In genomic region chr16:72743011-72743761, GRCh38 we compare ENCODE assay signal across 12 cellular contexts.
DNase-seq lines count a peak whose midpoint lies in the region; ATAC-seq and TF ChIP-seq lines count a peak whose summit lies in the region.
"Had no signal": no experiment of that assay in that cellular context is flagged by ENCODE, and none has a peak within 500 bp of the region (broad histone marks: within the 10 kb centered on the region; RNA-seq: fewer than 3 reads in every experiment).

No MANE protein-coding gene starts in this region.

- no peak overlapping the region for H3K27ac ChIP-seq in caudate nucleus (ENCODE audit: low read depth, low read length)
- H3K27ac ChIP-seq: GM23248 had no signal

- CTCF ChIA-PET in HEK293T (lab: Yijun Ruan, JAX), result no interaction called here

- POLR2A ChIA-PET in HEK293T (lab: Yijun Ruan, JAX), result no interaction called here

- DNase-seq in NAMALWA (ENCODE audit: low spot score) (peak; percentile 3), NCI-H345 (lab: John Stamatoyannopoulos, UW) (no peak), caudate nucleus (lab: John Stamatoyannopoulos, UW) (no peak), amniotic stem cell (lab: John Stamatoyannopoulos, UW) (no peak), HEK293T (ENCODE audit: extremely low spot score) (no peak)
- DNase-seq: activated naive CD8-positive, alpha-beta T cell treated with anti-CD3 and anti-CD28 coated beads, Interleukin-2, amount 50 U/mL, for 24 hours; GM23248; left ventricle myocardium superior; NCI-H2029 treated with DMSO at 0.1 percent for 48 hours had no signal

- peak; percentile 80 for ATAC-seq in GM18517 (IDR thresholded peaks at IDR 0.05; ENCODE audit: unreplicated experiment)
- ATAC-seq in GM21515 (IDR thresholded peaks at IDR 0.05; ENCODE audit: unreplicated experiment), result peak; percentile 83
- ATAC-seq in HG03025 (IDR thresholded peaks at IDR 0.05; ENCODE audit: low FRiP score, unreplicated experiment), result peak; percentile 69
- ATAC-seq: activated naive CD8-positive, alpha-beta T cell treated with anti-CD3 and anti-CD28 coated beads, Interleukin-2, amount 50 U/mL, for 24 hours; left ventricle myocardium superior had no signal

TF ChIP-seq in HEK293T, 16 proteins besides CTCF, POLR2A, EP300 and RAD21:
- TF ChIP-seq L3MBTL2 (conservative IDR thresholded peaks at IDR 0.05) (no peak), NFRKB (IDR thresholded peaks at IDR 0.05) (no peak), ELF4 (IDR thresholded peaks at IDR 0.05) (no peak), FOXM1 (IDR thresholded peaks at IDR 0.05; ENCODE audit: borderline replicate concordance) (no peak), FOXK2 (IDR thresholded peaks at IDR 0.05) (no peak), CTBP1 (IDR thresholded peaks at IDR 0.05; ENCODE audit: borderline replicate concordance) (no peak), HDGF (IDR thresholded peaks at IDR 0.05; ENCODE audit: borderline replicate concordance) (no peak), BHLHE40 (IDR thresholded peaks at IDR 0.05; ENCODE audit: borderline replicate concordance) (no peak), SUZ12 (IDR thresholded peaks at IDR 0.05) (no peak)
